18 cellular contexts compared by ENCODE assay signal in the genomic region with DNA sequence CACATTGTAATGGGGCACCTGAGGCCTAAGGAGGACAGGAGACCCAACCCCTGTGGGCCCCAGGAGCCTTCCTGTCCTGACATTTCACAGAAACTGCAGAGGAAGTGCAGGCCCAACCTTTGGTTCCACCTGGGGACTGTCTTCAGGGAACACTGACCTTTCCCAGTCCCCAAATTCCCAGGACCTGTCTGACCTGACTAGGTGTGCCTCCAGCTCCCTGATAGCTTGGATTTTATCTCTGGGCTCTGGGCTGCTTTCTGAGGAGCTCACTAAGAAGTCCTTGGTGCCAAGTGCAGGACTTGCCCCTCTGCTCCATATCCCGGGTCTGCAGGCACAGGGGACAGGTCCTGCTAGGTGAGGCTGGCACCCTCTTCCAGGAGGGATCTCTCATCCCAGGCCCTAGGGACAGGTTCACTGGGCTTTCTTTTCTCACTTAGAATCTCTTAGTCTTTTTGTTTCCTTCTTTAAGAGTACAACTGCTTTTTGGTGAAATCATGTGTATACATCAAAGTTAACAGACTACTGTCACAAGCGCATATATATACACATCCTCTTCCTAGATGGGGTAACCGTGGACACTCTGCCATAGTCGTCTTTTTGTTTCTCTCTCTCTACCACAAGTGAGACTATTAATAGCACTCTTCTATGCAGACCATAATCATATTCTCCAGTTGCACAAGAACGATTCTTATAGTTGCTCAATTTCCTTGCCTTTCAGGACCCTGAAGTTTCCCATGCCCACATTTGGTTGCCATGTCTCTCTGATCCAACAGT.
DNase-seq lines count a peak whose midpoint lies in the region; ATAC-seq, FAIRE-seq and TF ChIP-seq lines count a peak whose summit lies in the region.
"Had no signal": no experiment of that assay in that cellular context is flagged by ENCODE, and none has a peak within 500 bp of the region (broad histone marks: within the 10 kb centered on the region; RNA-seq: fewer than 3 reads in every experiment).

No MANE protein-coding gene starts in this region.

- peaks cover 57 to 100% (median 93%) of the 10 kb centered on the region in 10 experiments for H3K4me1 ChIP-seq in BLaER1 treated with 17β-estradiol and CSF1 and Interleukin-3, amounts not matched to agents 10 nM and 100 nM
- peaks cover 85% of the 10 kb centered on the region for H3K4me1 ChIP-seq in OCI-LY7 (ENCODE audit: insufficient read depth, low read length, poor library complexity, severe bottlenecking)
- no peaks in the 10 kb centered on the region for H3K4me1 ChIP-seq in mammary epithelial cell (ENCODE audit: insufficient read depth, low read length)
- H3K4me1 ChIP-seq: pancreas, right lobe of liver, stomach had no signal

- 71% methylated on average over 5 of the region's 5 CpGs for WGBS in mammary epithelial cell (ENCODE audit: low coverage, missing lambda C conversion rate)

- peaks cover 90% of the 10 kb centered on the region for H3K4me1 Mint-ChIP-seq in central memory CD8-positive, alpha-beta T cell

- peak overlapping the region in 8 of 11 experiments; percentile 60 to 75 (median 68); a peak in 16 of 22 replicates for H3K9ac ChIP-seq in BLaER1 treated with 17β-estradiol and CSF1 and Interleukin-3, amounts not matched to agents 10 nM and 100 nM
- no peak overlapping the region for H3K9ac ChIP-seq in mammary epithelial cell (ENCODE audit: insufficient read depth, low read length)

- CTCF ChIA-PET in OCI-LY7 (lab: Charles Lee; ENCODE audit: unreplicated experiment) (interaction anchor here (0.5 to 1.1 kb wide), 2 partner anchors 69 kb away, joined by 3 read pairs; no protein-coding TSS in a partner anchor), mammary epithelial cell (lab: Charles Lee; ENCODE audit: low non-redundant PET) (no interaction called here)

- H3K27ac Mint-ChIP-seq in central memory CD8-positive, alpha-beta T cell (ENCODE audit: low read depth) = peak overlapping the region; percentile 82

- intact Hi-C loops in OCI-LY7 (cut with micrococcal nuclease; ENCODE audit: unreplicated experiment) = no loop called here
- intact Hi-C loops in mammary epithelial cell (cut with micrococcal nuclease) = no loop called here

- in situ Hi-C loops in mammary epithelial cell (cut with MboI; ENCODE audit: low sequenced_read_pairs in 2 of 2) = no loop called here

- POLR2A ChIA-PET in OCI-LY7 (lab: Charles Lee) = no interaction called here

- no peaks in the 10 kb centered on the region for H3K36me3 ChIP-seq in BLaER1 treated with 17β-estradiol and CSF1 and Interleukin-3, amounts not matched to agents 10 nM and 100 nM
- H3K36me3 ChIP-seq in OCI-LY7 (ENCODE audit: insufficient read depth, low read length) (no peaks in the 10 kb centered on the region), mammary epithelial cell (ENCODE audit: insufficient read depth, low read length) (no peaks in the 10 kb centered on the region)
- H3K36me3 ChIP-seq: pancreas, right lobe of liver, stomach had no signal

- H2AFZ ChIP-seq in OCI-LY7 (ENCODE audit: low read length) (no peak overlapping the region), mammary epithelial cell (ENCODE audit: low read depth, low read length) (no peak overlapping the region)

- no peak for FAIRE-seq in urothelium cell line (lab: Jason Lieb, UNC)
- FAIRE-seq: D721Med, G401.6, pancreas had no signal

- peak overlapping the region in 10 of 11 experiments; percentile 20 to 89 (median 82); a peak in 19 of 22 replicates for H3K27ac ChIP-seq in BLaER1 treated with 17β-estradiol and CSF1 and Interleukin-3, amounts not matched to agents 10 nM and 100 nM
- H3K27ac ChIP-seq in OCI-LY7 (ENCODE audit: low read depth, low read length, poor library complexity, severe bottlenecking) (no peak overlapping the region), mammary epithelial cell (ENCODE audit: insufficient read depth, low read depth, low read length) (no peak overlapping the region)
- H3K27ac ChIP-seq: pancreas, right lobe of liver, stomach, VCaP had no signal

- H3K9me3 ChIP-seq in BLaER1 treated with 17β-estradiol and CSF1 and Interleukin-3, amounts not matched to agents 10 nM and 100 nM (replicated peaks in 1 of 11) = no peaks in the 10 kb centered on the region
- no peaks in the 10 kb centered on the region for H3K9me3 ChIP-seq in OCI-LY7 (ENCODE audit: low read length)
- no peaks in the 10 kb centered on the region for H3K9me3 ChIP-seq in mammary epithelial cell (replicated peaks; ENCODE audit: insufficient read depth, low read length)
- H3K9me3 ChIP-seq: pancreas, right lobe of liver, stomach had no signal

- ATAC-seq in central memory CD8-positive, alpha-beta T cell (replicated peaks; ENCODE audit: extremely low read depth, poor library complexity, severe bottlenecking) = peak; percentile 42
- ATAC-seq in GM21360 (IDR thresholded peaks at IDR 0.05; ENCODE audit: unreplicated experiment) = no peak
- no peak for ATAC-seq in HG03108 (IDR thresholded peaks at IDR 0.05; ENCODE audit: unreplicated experiment)
- ATAC-seq: pancreas, right lobe of liver had no signal

- no peaks in the 10 kb centered on the region for H3K27me3 Mint-ChIP-seq in central memory CD8-positive, alpha-beta T cell

- no peaks in the 10 kb centered on the region for H3K79me2 ChIP-seq in OCI-LY7 (ENCODE audit: insufficient read depth, low read depth, low read length)
- no peaks in the 10 kb centered on the region for H3K79me2 ChIP-seq in mammary epithelial cell (ENCODE audit: insufficient read depth, low read length)

- dilution Hi-C loops in mammary epithelial cell (cut with HindIII; ENCODE audit: low sequenced_read_pairs) = no loop called here

- BruUV-seq in OCI-LY7 (replicated peaks; lab: Mats Ljungman, UMichigan) = no TSS peak
- no TSS peak for BruUV-seq in mammary epithelial cell (replicated peaks; lab: Mats Ljungman, UMichigan)

- TF ChIP-seq CTCF in GM12865 (IDR thresholded peaks at IDR 0.05; ENCODE audit: insufficient read depth, low read depth, low read length, missing control alignments) = no peak
- TF ChIP-seq CTCF in OCI-LY7 (conservative IDR thresholded peaks at IDR 0.05; ENCODE audit: low read length) = no peak
- TF ChIP-seq CTCF in mammary epithelial cell (conservative IDR thresholded peaks at IDR 0.05 in 1 of 2, IDR thresholded peaks at IDR 0.05 in 1 of 2; ENCODE audit: extremely low read depth in 1 of 2, insufficient read depth in 1 of 2, low read depth in 1 of 2, low read length in 2 of 2) = no peak

- peak overlapping the region; percentile 16 for H3K4me3 Mint-ChIP-seq in central memory CD8-positive, alpha-beta T cell

- no peaks in the 10 kb centered on the region for H3K9me3 Mint-ChIP-seq in central memory CD8-positive, alpha-beta T cell

- peak overlapping the region in 1 of 10 experiments; percentile 4; a peak in 1 of 20 replicates for H3K4me3 ChIP-seq in BLaER1 treated with 17β-estradiol and CSF1 and Interleukin-3, amounts not matched to agents 10 nM and 100 nM
- no peak overlapping the region for H3K4me3 ChIP-seq in GM12865 (ENCODE audit: low read depth, low read length)
- no peak overlapping the region for H3K4me3 ChIP-seq in OCI-LY7 (ENCODE audit: low read depth, low read length, poor library complexity, severe bottlenecking)
- no peak overlapping the region for H3K4me3 ChIP-seq in mammary epithelial cell (replicated peaks in 1 of 3; ENCODE audit: insufficient read depth in 1 of 3, low read depth in 2 of 3, low read length in 3 of 3)
- H3K4me3 ChIP-seq: pancreas, right lobe of liver, stomach had no signal

- H4K20me1 ChIP-seq in BLaER1 treated with 17β-estradiol and CSF1 and Interleukin-3, amounts not matched to agents 10 nM and 100 nM = no peaks in the 10 kb centered on the region
- H4K20me1 ChIP-seq in OCI-LY7 (ENCODE audit: insufficient read depth, low read length) (no peaks in the 10 kb centered on the region), mammary epithelial cell (ENCODE audit: insufficient read depth, low read length) (no peaks in the 10 kb centered on the region)

- no peaks in the 10 kb centered on the region for H3K9me2 ChIP-seq in OCI-LY7 (ENCODE audit: insufficient read depth, low read length)

- peaks cover 3% of the 10 kb centered on the region for H3K36me3 Mint-ChIP-seq in central memory CD8-positive, alpha-beta T cell (ENCODE audit: insufficient read depth)

- H3K4me2 ChIP-seq in BLaER1 treated with 17β-estradiol and CSF1 and Interleukin-3, amounts not matched to agents 10 nM and 100 nM = peak overlapping the region; percentile 59 to 95 (median 84)
- H3K4me2 ChIP-seq in OCI-LY7 (ENCODE audit: low read length) (peak overlapping the region; percentile 21), mammary epithelial cell (ENCODE audit: insufficient read depth, low read depth, low read length) (no peak overlapping the region)

- DNase-seq in GM12865 (ENCODE audit: low read depth) = peak; percentile 12
- no peak for DNase-seq in OCI-LY7 (ENCODE audit: low spot score)
- no peak for DNase-seq in central memory CD8-positive, alpha-beta T cell (ENCODE audit: low spot score in 2 of 2)
- DNase-seq in urothelium cell line (ENCODE audit: low spot score) = no peak
- DNase-seq in mammary epithelial cell = no peak
- DNase-seq: activated CD8-positive, alpha-beta memory T cell treated with anti-CD3 and anti-CD28 coated beads for 24 hours; aorta; effector CD4-positive, alpha-beta T cell; NCI-H526 treated with DMSO at 0.1 percent for 48 hours; pancreas; right lobe of liver; stomach had no signal

- H3K27me3 ChIP-seq in BLaER1 treated with 17β-estradiol and CSF1 and Interleukin-3, amounts not matched to agents 10 nM and 100 nM = no peaks in the 10 kb centered on the region
- H3K27me3 ChIP-seq in mammary epithelial cell (ENCODE audit: insufficient read depth, low read length) = no peaks in the 10 kb centered on the region
- H3K27me3 ChIP-seq: pancreas, right lobe of liver, stomach had no signal

Comparison
In these comparisons a context has a peak if more than half of its experiments do, and no peak if none do; other contexts are left out.
1. H3K27ac ChIP-seq: peak in BLaER1 treated with 17β-estradiol and CSF1 and Interleukin-3, amounts not matched to agents 10 nM and 100 nM (10 of 11); none in OCI-LY7 (single experiment) and mammary epithelial cell (single experiment).